30 cellular contexts compared by ENCODE assay signal in genomic region chr14:84065811-84066210, GRCh38.
"Had no signal": no experiment of that assay in that cellular context is flagged by ENCODE, and none has a peak within 500 bp of the region (broad histone marks: within the 10 kb centered on the region; RNA-seq: fewer than 3 reads in every experiment).

No MANE protein-coding gene starts in this region.

- DNase-seq: activated CD4-positive, alpha-beta memory T cell treated with anti-CD3 and anti-CD28 coated beads, Interleukin-2, amount 10 ng/mL, durations not matched to agents 7 days and 5 days; activated CD4-positive, alpha-beta T cell treated with anti-CD3 and anti-CD28 coated beads for 1 hour; activated CD4-positive, alpha-beta T cell treated with anti-CD3 and anti-CD28 coated beads, Interleukin-2, amount 10 ng/mL, durations not matched to agents 7 days and 5 days; activated gamma-delta T cell treated with Interleukin-2 at 50 U/mL for 16 hours; activated naive CD4-positive, alpha-beta T cell treated with anti-CD3 and anti-CD28 coated beads, Interleukin-2, amount 50 U/mL, for 16 hours; activated T-cell treated with anti-CD3 and anti-CD28 coated beads, Interleukin-2, amount 50 U/mL, for 4 hours; anterior cingulate cortex; cerebellar nuclear complex; colonic mucosa; effector memory CD4-positive, alpha-beta T cell; erythroblast; islet precursor cell; left ventricle myocardium superior; naive B cell; nucleus accumbens; pancreas; retina; stimulated activated CD4-positive, alpha-beta T cell treated with anti-CD3 and anti-CD28 coated beads, Interleukin-15, amount 100 ng/mL, for 24 hours; stimulated activated CD4-positive, alpha-beta T cell treated with anti-CD3 and anti-CD28 coated beads, Interleukin-2, amount 100 ng/mL, for 24 hours; stimulated activated naive B cell treated with anti-CD40 and anti-IgM and Interleukin-4, amounts not matched to agents 10 μg/mL and 1 μg/mL and 100 μg/mL, for 72 hours; stomach; T-helper 9 cell; thyroid gland; upper lobe of left lung had no signal

- ATAC-seq: activated T-cell treated with anti-CD3 and anti-CD28 coated beads, Interleukin-2, amount 50 U/mL, for 4 hours; activated T-helper 17 cell treated with anti-CD3 and anti-CD28 coated beads, Interleukin-2, amount 50 U/mL, for 72 hours; gastroesophageal sphincter; left ventricle myocardium superior; pancreas; stimulated activated naive B cell treated with anti-CD40 and anti-IgM and Interleukin-4, amounts not matched to agents 10 μg/mL and 1 μg/mL and 100 μg/mL, for 72 hours had no signal

- H3K4me3 ChIP-seq: cardiac muscle cell, colonic mucosa, gastroesophageal sphincter, hepatocyte, pancreas, prostate gland, stomach, thyroid gland, upper lobe of left lung, vagina had no signal
